8 cellular contexts compared by ENCODE assay signal in the genomic region with DNA sequence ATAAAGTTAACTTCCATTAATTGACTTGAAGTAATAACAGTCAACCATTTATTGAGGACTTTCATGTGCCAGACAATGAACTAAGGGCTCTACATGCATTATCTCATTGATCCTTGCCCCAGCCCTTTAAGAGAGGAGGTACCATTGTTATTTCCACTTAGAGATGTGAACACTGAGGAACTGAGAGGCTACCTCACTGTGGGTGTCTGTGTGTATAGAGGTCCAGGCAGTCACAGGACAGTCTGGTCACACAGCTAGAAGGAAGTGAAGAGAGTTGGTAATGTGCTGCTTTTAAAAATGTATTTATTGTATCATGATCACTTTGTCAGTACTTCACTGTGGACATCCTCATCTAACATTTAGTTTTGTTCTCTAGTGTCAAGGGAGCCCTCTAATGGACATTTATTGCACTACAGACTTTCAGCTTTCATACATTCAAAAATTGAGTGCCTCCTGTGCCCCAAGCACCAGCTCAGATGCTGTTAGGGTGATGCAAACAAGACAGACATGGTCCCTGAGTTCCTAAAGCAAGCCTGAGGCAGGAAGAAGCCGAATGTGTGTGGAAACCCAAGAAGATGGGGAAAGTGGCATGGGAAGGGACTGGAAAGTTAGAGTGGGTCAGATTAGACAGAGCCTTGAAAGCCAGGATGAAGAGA.
A peak's percentile ranks its signal among the peaks of the same experiment; 100 is the strongest.
DNase-seq lines count a peak whose midpoint lies in the region; ATAC-seq and TF ChIP-seq lines count a peak whose summit lies in the region.

No MANE protein-coding gene starts in this region.

- H3K9me3 ChIP-seq in OCI-LY3 (ENCODE audit: insufficient read depth, low read length), result no peaks in the 10 kb centered on the region

- no peaks in the 10 kb centered on the region for H4K20me1 ChIP-seq in OCI-LY3 (ENCODE audit: insufficient read depth, low read length)

- DNase-seq in COLO668 (lab: John Stamatoyannopoulos, UW; ENCODE audit: unreplicated experiment), result peak; percentile 15
- DNase-seq in Jurkat, Clone E6-1 (ENCODE audit: low read depth, low spot score), result peak; percentile 66
- peak; percentile 62 for DNase-seq in astrocyte of the spinal cord (ENCODE audit: low read depth, low spot score)
- DNase-seq in iPS-NIHi11 (ENCODE audit: low spot score), result peak; percentile 65
- peak; percentile 29 for DNase-seq in stimulated activated CD8-positive, alpha-beta memory T cell treated with anti-CD3 and anti-CD28 coated beads, Interleukin-4, amount 100 ng/mL, for 48 hours

- ATAC-seq in GM18861 (IDR thresholded peaks at IDR 0.05; ENCODE audit: unreplicated experiment) (peak; percentile 72), GM19452 (IDR thresholded peaks at IDR 0.05; ENCODE audit: unreplicated experiment) (no peak)

- H3K27ac ChIP-seq in OCI-LY3 (ENCODE audit: low read length), result no peak overlapping the region

- H3K4me1 ChIP-seq in OCI-LY3 (ENCODE audit: low read length), result no peaks in the 10 kb centered on the region

- in situ Hi-C loops in astrocyte of the spinal cord (cut with HindIII; ENCODE audit: low sequenced_read_pairs), result no loop called here

- H3K4me2 ChIP-seq in OCI-LY3 (ENCODE audit: low read length), result no peak overlapping the region

- no peaks in the 10 kb centered on the region for H3K27me3 ChIP-seq in OCI-LY3 (ENCODE audit: low read depth, low read length)

- H2AFZ ChIP-seq in OCI-LY3 (ENCODE audit: low read depth, low read length), result no peak overlapping the region

- no peaks in the 10 kb centered on the region for H3K79me2 ChIP-seq in OCI-LY3 (ENCODE audit: low read length)

- no peak overlapping the region for H3K9ac ChIP-seq in OCI-LY3 (ENCODE audit: low read length)

- H3K36me3 ChIP-seq in OCI-LY3 (replicated peaks; ENCODE audit: low read depth, low read length), result no peaks in the 10 kb centered on the region

- peak; percentile 73 for TF ChIP-seq CTCF in OCI-LY3 (IDR thresholded peaks at IDR 0.05; ENCODE audit: low read depth, low read length)
- TF ChIP-seq CTCF in astrocyte of the spinal cord (IDR thresholded peaks at IDR 0.05; ENCODE audit: low read depth, low read length), result peak; percentile 70

- no peak overlapping the region for H3K4me3 ChIP-seq in Jurkat, Clone E6-1 (ENCODE audit: low read length)
- H3K4me3 ChIP-seq in OCI-LY3 (ENCODE audit: low read length) (no peak overlapping the region), astrocyte of the spinal cord (ENCODE audit: low read depth, low read length) (no peak overlapping the region)

Comparison
In these comparisons a context has a peak if more than half of its experiments do, and no peak if none do; other contexts are left out.
1. DNase-seq: peak in every context shown above with its lines; median percentile 66 in Jurkat, Clone E6-1; 65 in iPS-NIHi11; 62 in astrocyte of the spinal cord; 29 in stimulated activated CD8-positive, alpha-beta memory T cell treated with anti-CD3 and anti-CD28 coated beads, Interleukin-4, amount 100 ng/mL, for 48 hours; 15 in COLO668.